In genomic region chr7:87151002-87151505, GRCh38 we compare ENCODE assay signal across 8 cellular contexts. TPM values are rescaled to one million over a fixed set of nuclear protein-coding genes. Genes with fewer than 3 reads are reported as not detected.
DNase-seq lines count a peak whose midpoint lies in the region; ATAC-seq and TF ChIP-seq lines count a peak whose summit lies in the region.

No MANE protein-coding gene starts in this region.

- POLR2A ChIA-PET in SK-N-SH (lab: Yijun Ruan, JAX): interaction anchor here (1.2 to 3.2 kb wide), 4 partner anchors 69 to 200 kb away, joined by 3 to 22 read pairs (median 16); partner anchors contain the start of genes ELAPOR2 and TMEM243
- POLR2A ChIA-PET in T-cell (lab: Charles Lee): interaction anchor here (0.5 to 0.9 kb wide), 4 partner anchors 17 to 415 kb away, joined by 3 to 5 read pairs (median 4); no protein-coding TSS in a partner anchor

- DNase-seq in SK-N-SH (no peak), T-cell (no peak), right cardiac atrium (no peak)
- DNase-seq in stimulated activated effector memory CD8-positive, alpha-beta T cell treated with anti-CD3 and anti-CD28 coated beads, Interleukin-12 subunit alpha, Interleukin-12 subunit beta, amount 100 ng/mL, for 72 hours (ENCODE audit: low spot score in 2 of 2): no peak

- no peak for TF ChIP-seq CTCF in SK-N-SH (IDR thresholded peaks at IDR 0.05)

- peaks cover 26% of the 10 kb centered on the region for H4K20me1 ChIP-seq in SK-N-SH (ENCODE audit: insufficient read depth)

- H3K27me3 ChIP-seq in SK-N-SH (ENCODE audit: insufficient read depth) (no peaks in the 10 kb centered on the region), right cardiac atrium (ENCODE audit: control insufficient read depth, insufficient read depth) (no peaks in the 10 kb centered on the region)

- intact Hi-C loops in right cardiac atrium (cut with DNase I): no loop called here

- H3K4me1 ChIP-seq in SK-N-SH (ENCODE audit: control insufficient read depth in 1 of 2, insufficient read depth in 2 of 2, low read depth in 1 of 2, low read length in 1 of 2): peaks cover 13 to 28% of the 10 kb centered on the region in 2 experiments; a peak in 3 of 4 replicates
- H3K4me1 ChIP-seq in right cardiac atrium (ENCODE audit: control insufficient read depth, insufficient read depth, low read length): no peaks in the 10 kb centered on the region

- H3K27ac ChIP-seq in SK-N-SH (ENCODE audit: low read depth in 2 of 2, low read length in 1 of 2): peak overlapping the region; percentile 96 to 99
- H3K27ac ChIP-seq in right cardiac atrium (ENCODE audit: low read length): peak overlapping the region; percentile 49

- peak overlapping the region; percentile 87 for H2AFZ ChIP-seq in SK-N-SH (ENCODE audit: low read depth)

- TF ChIP-seq EP300 in SK-N-SH (IDR thresholded peaks at IDR 0.05; ENCODE audit: borderline replicate concordance in 1 of 2, low read depth in 1 of 2, low read length in 1 of 2): no peak

- H3K4me3 ChIP-seq in SK-N-SH (ENCODE audit: low read depth in 2 of 2, low read length in 1 of 2): peak overlapping the region; percentile 73 to 92
- H3K4me3 ChIP-seq in right cardiac atrium (ENCODE audit: low read length): no peak overlapping the region

- peaks cover 15 to 18% of the 10 kb centered on the region in 2 experiments for H3K36me3 ChIP-seq in SK-N-SH (replicated peaks in 1 of 2; ENCODE audit: control insufficient read depth in 1 of 2, insufficient read depth in 2 of 2, low read length in 1 of 2)

- no peaks in the 10 kb centered on the region for H3K36me3 Mint-ChIP-seq in T-cell
- peaks cover 38% of the 10 kb centered on the region for H3K36me3 Mint-ChIP-seq in stimulated activated effector memory CD8-positive, alpha-beta T cell treated with anti-CD3 and anti-CD28 coated beads, Interleukin-12 subunit alpha, Interleukin-12 subunit beta, amount 100 ng/mL, for 72 hours

- peaks cover 19% of the 10 kb centered on the region for H3F3A ChIP-seq in SK-N-SH (replicated peaks; ENCODE audit: insufficient read depth)

- peaks cover 33% of the 10 kb centered on the region for H3K79me2 ChIP-seq in SK-N-SH (ENCODE audit: insufficient read depth)

- peak overlapping the region; percentile 79 for H3K4me2 ChIP-seq in SK-N-SH

- H3K27ac Mint-ChIP-seq in T-cell: peak overlapping the region in 1 of 2 donors; percentile 98
- H3K27ac Mint-ChIP-seq in stimulated activated effector memory CD8-positive, alpha-beta T cell treated with anti-CD3 and anti-CD28 coated beads, Interleukin-12 subunit alpha, Interleukin-12 subunit beta, amount 100 ng/mL, for 72 hours: no peak overlapping the region

- no peaks in the 10 kb centered on the region for H3K9me2 ChIP-seq in SK-N-SH

- ATAC-seq in SK-N-SH treated with all-trans-retinoic acid at 6 μM for 48 hours (no peak), T-cell (replicated peaks in 1 of 4) (no peak), right cardiac atrium (no peak), GM19324 (IDR thresholded peaks at IDR 0.05; ENCODE audit: low FRiP score, unreplicated experiment) (no peak), GM18867 (IDR thresholded peaks at IDR 0.05; ENCODE audit: unreplicated experiment) (no peak), GM21381 (IDR thresholded peaks at IDR 0.05; ENCODE audit: unreplicated experiment) (no peak)
- ATAC-seq in stimulated activated effector memory CD8-positive, alpha-beta T cell treated with anti-CD3 and anti-CD28 coated beads, Interleukin-12 subunit alpha, Interleukin-12 subunit beta, amount 100 ng/mL, for 72 hours: no peak

- H3K9ac ChIP-seq in SK-N-SH: peak overlapping the region; percentile 96

- H3K9me3 ChIP-seq in SK-N-SH: no peaks in the 10 kb centered on the region
- H3K9me3 ChIP-seq in right cardiac atrium (ENCODE audit: control insufficient read depth, low read length): no peaks in the 10 kb centered on the region

- H3K4me1 Mint-ChIP-seq in T-cell: peaks cover 37 to 39% (median 38%) of the 10 kb centered on the region in 3 donors
- peaks cover 24% of the 10 kb centered on the region for H3K4me1 Mint-ChIP-seq in stimulated activated effector memory CD8-positive, alpha-beta T cell treated with anti-CD3 and anti-CD28 coated beads, Interleukin-12 subunit alpha, Interleukin-12 subunit beta, amount 100 ng/mL, for 72 hours

- H3K27me3 Mint-ChIP-seq in T-cell: no peaks in the 10 kb centered on the region

- 61% methylated on average over 5 of the region's 5 CpGs for WGBS in SK-N-SH (ENCODE audit: low lambda C conversion rate)
- 50% methylated on average over 5 of the region's 5 CpGs for WGBS in right cardiac atrium

- H3K4me3 Mint-ChIP-seq in T-cell: peak overlapping the region; percentile 41 to 92 (median 85)
- H3K4me3 Mint-ChIP-seq in stimulated activated effector memory CD8-positive, alpha-beta T cell treated with anti-CD3 and anti-CD28 coated beads, Interleukin-12 subunit alpha, Interleukin-12 subunit beta, amount 100 ng/mL, for 72 hours: peak overlapping the region; percentile 87

- no peak for TF ChIP-seq RAD21 in SK-N-SH (IDR thresholded peaks at IDR 0.05; ENCODE audit: low read length)

- CTCF ChIA-PET in SK-N-SH (lab: Yijun Ruan, JAX) (interaction anchor here (1.2 to 11.5 kb wide), 4 partner anchors 93 to 234 kb away, joined by 5 to 295 read pairs (median 83); partner anchors contain the start of gene ELAPOR2), T-cell (lab: Charles Lee) (interaction anchor here (0.6 to 1.0 kb wide), 2 partner anchors 84 to 228 kb away, joined by 3 read pairs; no protein-coding TSS in a partner anchor)

- H3K9me3 Mint-ChIP-seq in T-cell: no peaks in the 10 kb centered on the region
- H3K9me3 Mint-ChIP-seq in stimulated activated effector memory CD8-positive, alpha-beta T cell treated with anti-CD3 and anti-CD28 coated beads, Interleukin-12 subunit alpha, Interleukin-12 subunit beta, amount 100 ng/mL, for 72 hours: no peaks in the 10 kb centered on the region

TF ChIP-seq in SK-N-SH, 30 proteins besides CTCF, POLR2A, EP300 and RAD21:
- TF ChIP-seq TEAD4 (IDR thresholded peaks at IDR 0.05; ENCODE audit: borderline replicate concordance, insufficient read depth): no peak
- no peak for TF ChIP-seq TCF12 (IDR thresholded peaks at IDR 0.05)
- no peak for TF ChIP-seq FOSL2 (IDR thresholded peaks at IDR 0.05; ENCODE audit: borderline replicate concordance, low read depth)
- TF ChIP-seq RCOR1 (IDR thresholded peaks at IDR 0.05; ENCODE audit: low read length): no peak

TF ChIP-seq in SK-N-SH treated with all-trans-retinoic acid at 6 μM for 48 hours, 23 proteins besides CTCF, POLR2A, EP300 and RAD21:
- TF ChIP-seq ZC3H10 (CRISPR knock-in tag; IDR thresholded peaks at IDR 0.05) (no peak), ZNF565 (CRISPR knock-in tag; conservative IDR thresholded peaks at IDR 0.05; ENCODE audit: low read depth) (no peak), GLIS3 (CRISPR knock-in tag; IDR thresholded peaks at IDR 0.05) (no peak; the same call in 1 of the 2 replicates), PATZ1 (CRISPR knock-in tag; IDR thresholded peaks at IDR 0.05; ENCODE audit: borderline replicate concordance) (no peak), TCF4 (CRISPR knock-in tag; IDR thresholded peaks at IDR 0.05; ENCODE audit: borderline replicate concordance) (no peak)
- TF ChIP-seq, protein P1, sequence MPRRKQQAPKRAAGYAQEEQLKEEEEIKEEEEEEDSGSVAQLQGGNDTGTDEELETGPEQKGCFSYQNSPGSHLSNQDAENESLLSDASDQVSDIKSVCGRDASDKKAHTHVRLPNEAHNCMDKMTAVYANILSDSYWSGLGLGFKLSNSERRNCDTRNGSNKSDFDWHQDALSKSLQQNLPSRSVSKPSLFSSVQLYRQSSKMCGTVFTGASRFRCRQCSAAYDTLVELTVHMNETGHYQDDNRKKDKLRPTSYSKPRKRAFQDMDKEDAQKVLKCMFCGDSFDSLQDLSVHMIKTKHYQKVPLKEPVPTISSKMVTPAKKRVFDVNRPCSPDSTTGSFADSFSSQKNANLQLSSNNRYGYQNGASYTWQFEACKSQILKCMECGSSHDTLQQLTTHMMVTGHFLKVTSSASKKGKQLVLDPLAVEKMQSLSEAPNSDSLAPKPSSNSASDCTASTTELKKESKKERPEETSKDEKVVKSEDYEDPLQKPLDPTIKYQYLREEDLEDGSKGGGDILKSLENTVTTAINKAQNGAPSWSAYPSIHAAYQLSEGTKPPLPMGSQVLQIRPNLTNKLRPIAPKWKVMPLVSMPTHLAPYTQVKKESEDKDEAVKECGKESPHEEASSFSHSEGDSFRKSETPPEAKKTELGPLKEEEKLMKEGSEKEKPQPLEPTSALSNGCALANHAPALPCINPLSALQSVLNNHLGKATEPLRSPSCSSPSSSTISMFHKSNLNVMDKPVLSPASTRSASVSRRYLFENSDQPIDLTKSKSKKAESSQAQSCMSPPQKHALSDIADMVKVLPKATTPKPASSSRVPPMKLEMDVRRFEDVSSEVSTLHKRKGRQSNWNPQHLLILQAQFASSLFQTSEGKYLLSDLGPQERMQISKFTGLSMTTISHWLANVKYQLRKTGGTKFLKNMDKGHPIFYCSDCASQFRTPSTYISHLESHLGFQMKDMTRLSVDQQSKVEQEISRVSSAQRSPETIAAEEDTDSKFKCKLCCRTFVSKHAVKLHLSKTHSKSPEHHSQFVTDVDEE (CRISPR knock-in tag; IDR thresholded peaks at IDR 0.05): no peak

RNA-seq across cellular contexts. Expression of gene DMTF1, which starts 1.2 kb away (rescaled TPM):
- polyA plus RNA-seq in SK-N-SH (2012; rRNA removed): 108 and 177 TPM in 2 replicates
- 45.2 and 45.3 TPM in 2 replicates for polyA plus RNA-seq in SK-N-SH (2012; cell fraction: cytosol; rRNA removed)
- 428 and 844 TPM in 2 replicates for polyA plus RNA-seq in SK-N-SH (2012; cell fraction: nucleus; rRNA removed)
- total RNA-seq in T-cell: 100 to 1,000 TPM; 128 to 176 (median 136) TPM
- total RNA-seq in right cardiac atrium: 10 to 100 TPM; 33.5 to 36.5 (median 36.0) TPM
- 23.7 TPM for polyA plus RNA-seq in right cardiac atrium
